1 cellular context compared by ENCODE assay signal in the genomic region with DNA sequence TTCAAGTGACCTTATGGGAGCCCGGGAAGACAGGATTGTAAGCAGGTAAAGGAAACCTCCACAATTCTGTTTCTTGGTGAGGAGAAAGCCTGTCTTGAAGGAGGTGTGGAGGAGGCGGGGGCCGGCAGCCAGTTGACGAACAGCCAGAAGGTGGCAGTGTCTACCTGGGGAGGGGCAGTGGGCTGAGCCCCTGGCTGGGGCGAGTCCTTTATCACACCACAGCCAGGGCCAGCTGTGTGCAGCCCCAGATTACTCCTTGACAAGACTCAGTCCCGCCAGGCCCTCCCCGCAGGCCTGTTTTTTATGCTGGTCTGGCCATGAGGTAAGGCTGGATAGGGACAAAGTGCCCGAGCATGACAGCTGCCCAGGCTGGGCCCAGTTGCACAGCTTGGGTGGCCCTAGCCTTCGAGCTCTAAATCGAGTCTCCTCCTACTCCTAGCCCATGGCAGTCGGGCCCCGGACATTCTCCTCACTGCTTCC.
TF ChIP-seq lines count a peak whose summit lies in the region.

No MANE protein-coding gene starts in this region.

TF ChIP-seq in HepG2, 621 proteins besides CTCF, POLR2A, EP300 and RAD21 (continued from another document and continues in another):
- TF ChIP-seq, protein P1, sequence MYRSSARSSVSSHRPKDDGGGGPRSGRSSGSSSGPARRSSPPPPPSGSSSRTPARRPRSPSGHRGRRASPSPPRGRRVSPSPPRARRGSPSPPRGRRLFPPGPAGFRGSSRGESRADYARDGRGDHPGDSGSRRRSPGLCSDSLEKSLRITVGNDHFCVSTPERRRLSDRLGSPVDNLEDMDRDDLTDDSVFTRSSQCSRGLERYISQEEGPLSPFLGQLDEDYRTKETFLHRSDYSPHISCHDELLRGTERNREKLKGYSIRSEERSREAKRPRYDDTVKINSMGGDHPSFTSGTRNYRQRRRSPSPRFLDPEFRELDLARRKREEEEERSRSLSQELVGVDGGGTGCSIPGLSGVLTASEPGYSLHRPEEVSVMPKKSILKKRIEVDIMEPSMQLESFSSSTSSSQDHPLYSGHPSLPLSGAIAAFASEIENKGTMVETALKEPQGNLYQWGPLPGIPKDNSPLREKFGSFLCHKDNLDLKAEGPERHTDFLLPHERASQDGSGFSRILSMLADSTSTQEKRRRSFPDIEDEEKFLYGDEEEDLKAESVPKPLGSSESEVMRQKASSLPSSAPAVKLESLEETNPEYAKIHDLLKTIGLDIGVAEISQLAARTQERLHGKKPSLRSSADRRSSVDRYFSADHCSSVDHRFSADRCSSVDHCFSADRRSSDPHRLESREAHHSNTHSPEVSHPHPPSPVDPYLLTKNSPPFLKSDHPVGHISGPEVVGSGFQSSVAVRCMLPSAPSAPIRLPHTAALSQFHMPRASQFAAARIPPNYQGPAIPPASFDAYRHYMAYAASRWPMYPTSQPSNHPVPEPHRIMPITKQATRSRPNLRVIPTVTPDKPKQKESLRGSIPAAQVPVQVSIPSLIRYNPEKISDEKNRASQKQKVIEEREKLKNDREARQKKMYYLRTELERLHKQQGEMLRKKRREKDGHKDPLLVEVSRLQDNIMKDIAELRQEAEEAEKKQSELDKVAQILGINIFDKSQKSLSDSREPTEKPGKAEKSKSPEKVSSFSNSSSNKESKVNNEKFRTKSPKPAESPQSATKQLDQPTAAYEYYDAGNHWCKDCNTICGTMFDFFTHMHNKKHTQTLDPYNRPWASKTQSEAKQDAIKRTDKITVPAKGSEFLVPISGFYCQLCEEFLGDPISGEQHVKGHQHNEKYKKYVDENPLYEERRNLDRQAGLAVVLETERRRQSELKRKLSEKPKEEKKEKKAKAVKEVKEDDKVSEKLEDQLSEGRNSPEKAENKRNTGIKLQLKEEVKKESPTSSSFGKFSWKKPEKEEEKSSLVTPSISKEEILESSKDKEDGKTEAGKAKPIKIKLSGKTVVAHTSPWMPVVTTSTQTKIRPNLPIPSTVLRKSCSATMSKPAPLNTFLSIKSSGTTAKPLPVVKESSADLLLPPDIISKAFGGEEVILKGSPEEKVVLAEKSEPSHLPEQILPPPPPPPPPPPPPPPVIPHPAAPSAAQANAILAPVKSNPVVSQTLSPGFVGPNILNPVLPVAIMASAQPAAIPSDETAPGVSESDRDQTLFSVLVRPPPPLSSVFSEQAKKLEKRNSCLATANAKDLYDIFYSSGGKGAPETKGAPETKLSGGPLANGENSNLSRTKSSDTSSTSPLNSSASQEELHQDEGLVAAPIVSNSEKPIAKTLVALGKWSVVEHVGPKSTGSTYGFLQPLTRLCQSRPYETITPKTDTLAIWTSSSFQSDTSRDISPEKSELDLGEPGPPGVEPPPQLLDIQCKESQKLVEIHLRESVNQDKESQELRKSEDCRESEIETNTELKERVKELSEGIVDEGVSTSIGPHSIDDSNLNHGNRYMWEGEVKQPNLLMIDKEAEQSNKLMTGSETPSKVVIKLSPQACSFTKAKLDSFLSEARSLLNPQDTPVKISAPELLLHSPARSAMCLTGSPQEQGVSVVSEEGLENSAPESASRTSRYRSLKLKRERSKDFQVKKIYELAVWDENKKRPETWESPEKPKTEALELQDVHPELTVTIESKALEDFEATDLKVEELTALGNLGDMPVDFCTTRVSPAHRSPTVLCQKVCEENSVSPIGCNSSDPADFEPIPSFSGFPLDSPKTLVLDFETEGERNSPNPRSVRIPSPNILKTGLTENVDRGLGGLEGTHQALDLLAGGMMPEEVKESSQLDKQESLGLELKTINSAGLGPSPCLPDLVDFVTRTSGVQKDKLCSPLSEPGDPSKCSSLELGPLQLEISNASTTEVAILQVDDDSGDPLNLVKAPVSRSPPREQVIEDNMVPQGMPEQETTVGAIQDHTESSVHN (CRISPR knock-in tag; IDR thresholded peaks at IDR 0.05), result no peak
- TF ChIP-seq ZMYM4 (CRISPR knock-in tag; IDR thresholded peaks at IDR 0.05) (no peak), CHD2 (IDR thresholded peaks at IDR 0.05; ENCODE audit: low read depth, low read length) (no peak), ZNF772 (CRISPR knock-in tag; IDR thresholded peaks at IDR 0.05) (0 out of 2 replicates have a peak, but pooled peaks have one; percentile 49), CHCHD3 (CRISPR knock-in tag; IDR thresholded peaks at IDR 0.05) (no peak), ZKSCAN8 (CRISPR knock-in tag; IDR thresholded peaks at IDR 0.05; ENCODE audit: borderline replicate concordance) (no peak), ZNF333 (CRISPR knock-in tag; IDR thresholded peaks at IDR 0.05; ENCODE audit: borderline replicate concordance) (no peak), IRX3 (CRISPR knock-in tag; IDR thresholded peaks at IDR 0.05; ENCODE audit: borderline replicate concordance, low read depth) (no peak), SMARCC2 (IDR thresholded peaks at IDR 0.05) (no peak), ZSCAN12 (CRISPR knock-in tag; IDR thresholded peaks at IDR 0.05) (no peak), ZNF737 (CRISPR knock-in tag; IDR thresholded peaks at IDR 0.05; ENCODE audit: borderline replicate concordance) (no peak), RBM22 (optimal IDR thresholded peaks at IDR 0.05; ENCODE audit: low read length) (no peak), EED (CRISPR knock-in tag; IDR thresholded peaks at IDR 0.05) (no peak), PLRG1 (conservative IDR thresholded peaks at IDR 0.05) (no peak), ZNF446 (CRISPR knock-in tag; IDR thresholded peaks at IDR 0.05) (no peak), FOXK1 (CRISPR knock-in tag; IDR thresholded peaks at IDR 0.05; ENCODE audit: borderline replicate concordance, low read depth) (no peak), ZNF749 (CRISPR knock-in tag; IDR thresholded peaks at IDR 0.05; ENCODE audit: borderline replicate concordance) (no peak), NAIF1 (CRISPR knock-in tag; IDR thresholded peaks at IDR 0.05; ENCODE audit: borderline replicate concordance) (no peak), SMAD3 (CRISPR knock-in tag; IDR thresholded peaks at IDR 0.05) (no peak), ZNF577 (CRISPR knock-in tag; IDR thresholded peaks at IDR 0.05; ENCODE audit: borderline replicate concordance, low read depth) (no peak), ZKSCAN5 (CRISPR knock-in tag; IDR thresholded peaks at IDR 0.05) (no peak), TBX3 (IDR thresholded peaks at IDR 0.05; ENCODE audit: borderline replicate concordance) (no peak), KMT2A (CRISPR knock-in tag; IDR thresholded peaks at IDR 0.05) (0 out of 2 replicates have a peak, but pooled peaks have one; percentile 40), MEF2D (CRISPR knock-in tag; IDR thresholded peaks at IDR 0.05) (no peak), HNRNPLL (IDR thresholded peaks at IDR 0.05; ENCODE audit: low read depth, low read length, poor library complexity, severe bottlenecking) (no peak), KDM2A (CRISPR knock-in tag; IDR thresholded peaks at IDR 0.05; ENCODE audit: borderline replicate concordance, low read depth) (peak; percentile 77), ZFP37 (CRISPR knock-in tag; IDR thresholded peaks at IDR 0.05; ENCODE audit: borderline replicate concordance) (no peak), MAZ (IDR thresholded peaks at IDR 0.05; ENCODE audit: borderline replicate concordance, low read depth, low read length) (peak; percentile 74; the same call in 1 of the 2 replicates), MAZ (CRISPR knock-in tag; IDR thresholded peaks at IDR 0.05; ENCODE audit: low read depth) (peak; percentile 76), RELA (CRISPR knock-in tag; IDR thresholded peaks at IDR 0.05) (no peak), SUZ12 (IDR thresholded peaks at IDR 0.05; ENCODE audit: low read depth, low read length) (no peak), U2AF1 (optimal IDR thresholded peaks at IDR 0.05; ENCODE audit: low read depth, low read length) (no peak), ZNF230 (CRISPR knock-in tag; IDR thresholded peaks at IDR 0.05) (no peak)
- TF ChIP-seq, protein P2, sequence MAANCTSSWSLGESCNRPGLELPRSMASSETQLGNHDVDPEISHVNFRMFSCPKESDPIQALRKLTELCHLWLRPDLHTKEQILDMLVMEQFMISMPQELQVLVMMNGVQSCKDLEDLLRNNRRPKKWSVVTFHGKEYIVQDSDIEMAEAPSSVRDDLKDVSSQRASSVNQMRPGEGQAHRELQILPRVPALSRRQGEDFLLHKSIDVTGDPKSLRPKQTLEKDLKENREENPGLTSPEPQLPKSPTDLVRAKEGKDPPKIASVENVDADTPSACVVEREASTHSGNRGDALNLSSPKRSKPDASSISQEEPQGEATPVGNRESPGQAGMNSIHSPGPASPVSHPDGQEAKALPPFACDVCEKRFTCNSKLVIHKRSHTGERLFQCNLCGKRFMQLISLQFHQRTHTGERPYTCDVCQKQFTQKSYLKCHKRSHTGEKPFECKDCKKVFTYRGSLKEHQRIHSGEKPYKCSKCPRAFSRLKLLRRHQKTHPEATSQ (CRISPR knock-in tag; IDR thresholded peaks at IDR 0.05; ENCODE audit: borderline replicate concordance), result no peak
- TF ChIP-seq, protein P3, sequence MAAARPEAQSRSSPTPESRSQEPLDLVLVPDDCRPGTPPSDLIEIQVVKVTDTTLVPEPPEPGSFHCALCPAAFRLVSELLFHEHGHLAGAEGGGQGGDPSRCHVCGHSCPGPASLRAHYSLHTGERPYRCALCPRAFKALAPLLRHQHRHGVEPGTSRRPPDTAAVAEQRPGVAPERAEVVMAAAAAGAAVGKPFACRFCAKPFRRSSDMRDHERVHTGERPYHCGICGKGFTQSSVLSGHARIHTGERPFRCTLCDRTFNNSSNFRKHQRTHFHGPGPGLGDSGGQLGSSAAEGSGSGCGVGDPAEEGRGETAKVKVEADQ (CRISPR knock-in tag; IDR thresholded peaks at IDR 0.05; ENCODE audit: borderline replicate concordance), result no peak
- TF ChIP-seq, protein P4, sequence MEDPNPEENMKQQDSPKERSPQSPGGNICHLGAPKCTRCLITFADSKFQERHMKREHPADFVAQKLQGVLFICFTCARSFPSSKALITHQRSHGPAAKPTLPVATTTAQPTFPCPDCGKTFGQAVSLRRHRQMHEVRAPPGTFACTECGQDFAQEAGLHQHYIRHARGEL (CRISPR knock-in tag; IDR thresholded peaks at IDR 0.05), result no peak
- TF ChIP-seq, protein P5, sequence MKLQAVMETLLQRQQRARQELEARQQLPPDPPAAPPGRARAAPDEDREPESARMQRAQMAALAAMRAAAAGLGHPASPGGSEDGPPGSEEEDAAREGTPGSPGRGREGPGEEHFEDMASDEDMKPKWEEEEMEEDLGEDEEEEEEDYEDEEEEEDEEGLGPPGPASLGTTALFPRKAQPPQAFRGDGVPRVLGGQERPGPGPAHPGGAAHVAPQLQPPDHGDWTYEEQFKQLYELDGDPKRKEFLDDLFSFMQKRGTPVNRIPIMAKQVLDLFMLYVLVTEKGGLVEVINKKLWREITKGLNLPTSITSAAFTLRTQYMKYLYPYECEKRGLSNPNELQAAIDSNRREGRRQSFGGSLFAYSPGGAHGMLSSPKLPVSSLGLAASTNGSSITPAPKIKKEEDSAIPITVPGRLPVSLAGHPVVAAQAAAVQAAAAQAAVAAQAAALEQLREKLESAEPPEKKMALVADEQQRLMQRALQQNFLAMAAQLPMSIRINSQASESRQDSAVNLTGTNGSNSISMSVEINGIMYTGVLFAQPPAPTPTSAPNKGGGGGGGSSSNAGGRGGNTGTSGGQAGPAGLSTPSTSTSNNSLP (IDR thresholded peaks at IDR 0.05; ENCODE audit: low read depth, low read length), result no peak
- TF ChIP-seq, protein P6, sequence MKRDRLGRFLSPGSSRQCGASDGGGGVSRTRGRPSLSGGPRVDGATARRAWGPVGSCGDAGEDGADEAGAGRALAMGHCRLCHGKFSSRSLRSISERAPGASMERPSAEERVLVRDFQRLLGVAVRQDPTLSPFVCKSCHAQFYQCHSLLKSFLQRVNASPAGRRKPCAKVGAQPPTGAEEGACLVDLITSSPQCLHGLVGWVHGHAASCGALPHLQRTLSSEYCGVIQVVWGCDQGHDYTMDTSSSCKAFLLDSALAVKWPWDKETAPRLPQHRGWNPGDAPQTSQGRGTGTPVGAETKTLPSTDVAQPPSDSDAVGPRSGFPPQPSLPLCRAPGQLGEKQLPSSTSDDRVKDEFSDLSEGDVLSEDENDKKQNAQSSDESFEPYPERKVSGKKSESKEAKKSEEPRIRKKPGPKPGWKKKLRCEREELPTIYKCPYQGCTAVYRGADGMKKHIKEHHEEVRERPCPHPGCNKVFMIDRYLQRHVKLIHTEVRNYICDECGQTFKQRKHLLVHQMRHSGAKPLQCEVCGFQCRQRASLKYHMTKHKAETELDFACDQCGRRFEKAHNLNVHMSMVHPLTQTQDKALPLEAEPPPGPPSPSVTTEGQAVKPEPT (CRISPR knock-in tag; IDR thresholded peaks at IDR 0.05; ENCODE audit: low read depth), result no peak
- TF ChIP-seq, protein P7, sequence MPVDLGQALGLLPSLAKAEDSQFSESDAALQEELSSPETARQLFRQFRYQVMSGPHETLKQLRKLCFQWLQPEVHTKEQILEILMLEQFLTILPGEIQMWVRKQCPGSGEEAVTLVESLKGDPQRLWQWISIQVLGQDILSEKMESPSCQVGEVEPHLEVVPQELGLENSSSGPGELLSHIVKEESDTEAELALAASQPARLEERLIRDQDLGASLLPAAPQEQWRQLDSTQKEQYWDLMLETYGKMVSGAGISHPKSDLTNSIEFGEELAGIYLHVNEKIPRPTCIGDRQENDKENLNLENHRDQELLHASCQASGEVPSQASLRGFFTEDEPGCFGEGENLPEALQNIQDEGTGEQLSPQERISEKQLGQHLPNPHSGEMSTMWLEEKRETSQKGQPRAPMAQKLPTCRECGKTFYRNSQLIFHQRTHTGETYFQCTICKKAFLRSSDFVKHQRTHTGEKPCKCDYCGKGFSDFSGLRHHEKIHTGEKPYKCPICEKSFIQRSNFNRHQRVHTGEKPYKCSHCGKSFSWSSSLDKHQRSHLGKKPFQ (CRISPR knock-in tag; IDR thresholded peaks at IDR 0.05; ENCODE audit: insufficient replicate concordance), result no peak
- TF ChIP-seq, protein P8, sequence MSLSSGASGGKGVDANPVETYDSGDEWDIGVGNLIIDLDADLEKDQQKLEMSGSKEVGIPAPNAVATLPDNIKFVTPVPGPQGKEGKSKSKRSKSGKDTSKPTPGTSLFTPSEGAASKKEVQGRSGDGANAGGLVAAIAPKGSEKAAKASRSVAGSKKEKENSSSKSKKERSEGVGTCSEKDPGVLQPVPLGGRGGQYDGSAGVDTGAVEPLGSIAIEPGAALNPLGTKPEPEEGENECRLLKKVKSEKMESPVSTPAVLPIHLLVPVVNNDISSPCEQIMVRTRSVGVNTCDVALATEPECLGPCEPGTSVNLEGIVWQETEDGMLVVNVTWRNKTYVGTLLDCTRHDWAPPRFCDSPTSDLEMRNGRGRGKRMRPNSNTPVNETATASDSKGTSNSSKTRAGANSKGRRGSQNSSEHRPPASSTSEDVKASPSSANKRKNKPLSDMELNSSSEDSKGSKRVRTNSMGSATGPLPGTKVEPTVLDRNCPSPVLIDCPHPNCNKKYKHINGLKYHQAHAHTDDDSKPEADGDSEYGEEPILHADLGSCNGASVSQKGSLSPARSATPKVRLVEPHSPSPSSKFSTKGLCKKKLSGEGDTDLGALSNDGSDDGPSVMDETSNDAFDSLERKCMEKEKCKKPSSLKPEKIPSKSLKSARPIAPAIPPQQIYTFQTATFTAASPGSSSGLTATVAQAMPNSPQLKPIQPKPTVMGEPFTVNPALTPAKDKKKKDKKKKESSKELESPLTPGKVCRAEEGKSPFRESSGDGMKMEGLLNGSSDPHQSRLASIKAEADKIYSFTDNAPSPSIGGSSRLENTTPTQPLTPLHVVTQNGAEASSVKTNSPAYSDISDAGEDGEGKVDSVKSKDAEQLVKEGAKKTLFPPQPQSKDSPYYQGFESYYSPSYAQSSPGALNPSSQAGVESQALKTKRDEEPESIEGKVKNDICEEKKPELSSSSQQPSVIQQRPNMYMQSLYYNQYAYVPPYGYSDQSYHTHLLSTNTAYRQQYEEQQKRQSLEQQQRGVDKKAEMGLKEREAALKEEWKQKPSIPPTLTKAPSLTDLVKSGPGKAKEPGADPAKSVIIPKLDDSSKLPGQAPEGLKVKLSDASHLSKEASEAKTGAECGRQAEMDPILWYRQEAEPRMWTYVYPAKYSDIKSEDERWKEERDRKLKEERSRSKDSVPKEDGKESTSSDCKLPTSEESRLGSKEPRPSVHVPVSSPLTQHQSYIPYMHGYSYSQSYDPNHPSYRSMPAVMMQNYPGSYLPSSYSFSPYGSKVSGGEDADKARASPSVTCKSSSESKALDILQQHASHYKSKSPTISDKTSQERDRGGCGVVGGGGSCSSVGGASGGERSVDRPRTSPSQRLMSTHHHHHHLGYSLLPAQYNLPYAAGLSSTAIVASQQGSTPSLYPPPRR (CRISPR knock-in tag; IDR thresholded peaks at IDR 0.05; ENCODE audit: borderline replicate concordance), result no peak
